In genomic region chr10:73871915-73872710, GRCh38 we compare ENCODE assay signal across 2 cellular contexts.
TF ChIP-seq lines count a peak whose summit lies in the region.

No MANE protein-coding gene starts in this region.

TF ChIP-seq in A549, 52 proteins besides CTCF, POLR2A, EP300 and RAD21:
- no peak for TF ChIP-seq BCL3 (IDR thresholded peaks at IDR 0.05)
- no peak for TF ChIP-seq ZNF302 (CRISPR knock-in tag; IDR thresholded peaks at IDR 0.05)
- TF ChIP-seq BHLHE40 (IDR thresholded peaks at IDR 0.05; ENCODE audit: low read depth, low read length) = no peak
- no peak for TF ChIP-seq TP53 (CRISPR knock-in tag; IDR thresholded peaks at IDR 0.05)
- TF ChIP-seq HOXB13 (CRISPR knock-in tag; IDR thresholded peaks at IDR 0.05; ENCODE audit: low read depth) = no peak
- no peak for TF ChIP-seq SREBF2 (IDR thresholded peaks at IDR 0.05)
- no peak for TF ChIP-seq ZFP36 (IDR thresholded peaks at IDR 0.05; ENCODE audit: borderline replicate concordance, partially characterized antibody)
- no peak for TF ChIP-seq TFCP2L1 (CRISPR knock-in tag; IDR thresholded peaks at IDR 0.05)
- no peak for TF ChIP-seq KDM5A (IDR thresholded peaks at IDR 0.05)
- TF ChIP-seq ELK1 (IDR thresholded peaks at IDR 0.05; ENCODE audit: low read depth, low read length) = no peak
- TF ChIP-seq MAZ (IDR thresholded peaks at IDR 0.05; ENCODE audit: borderline replicate concordance, low read depth, low read length) = no peak

TF ChIP-seq in GM12878, 131 proteins besides CTCF, POLR2A, EP300 and RAD21:
- TF ChIP-seq POU2F2 (IDR thresholded peaks at IDR 0.05; ENCODE audit: borderline replicate concordance, low read depth, low read length) = no peak
- no peak for TF ChIP-seq MYB (IDR thresholded peaks at IDR 0.05; ENCODE audit: borderline replicate concordance, low read depth, low read length)
- no peak for TF ChIP-seq JUNB (IDR thresholded peaks at IDR 0.05)
- no peak for TF ChIP-seq SUZ12 (IDR thresholded peaks at IDR 0.05; ENCODE audit: unreplicated experiment)
- TF ChIP-seq E4F1 (IDR thresholded peaks at IDR 0.05; ENCODE audit: borderline replicate concordance, partially characterized antibody) = no peak
- TF ChIP-seq ETV6 (conservative IDR thresholded peaks at IDR 0.05 in 1 of 2, IDR thresholded peaks at IDR 0.05 in 1 of 2; ENCODE audit: borderline replicate concordance in 1 of 2, low read depth in 1 of 2) = no peak
- TF ChIP-seq CHD1 (IDR thresholded peaks at IDR 0.05; ENCODE audit: low read depth, low read length) = no peak
- TF ChIP-seq GABPA (IDR thresholded peaks at IDR 0.05; ENCODE audit: low read depth) = no peak
- no peak for TF ChIP-seq RELA (IDR thresholded peaks at IDR 0.05; ENCODE audit: borderline replicate concordance, partially characterized antibody)
- no peak for TF ChIP-seq SMC3 (IDR thresholded peaks at IDR 0.05; ENCODE audit: borderline replicate concordance, low read length)
- no peak for TF ChIP-seq CBX3 (IDR thresholded peaks at IDR 0.05; ENCODE audit: borderline replicate concordance, low read depth)
- no peak for TF ChIP-seq RCOR1 (conservative IDR thresholded peaks at IDR 0.05; ENCODE audit: low read depth, low read length)
- no peak for TF ChIP-seq SREBF2 (IDR thresholded peaks at IDR 0.05; ENCODE audit: low read length)
- no peak for TF ChIP-seq SRF (IDR thresholded peaks at IDR 0.05; ENCODE audit: low read depth in 2 of 2, low read length in 2 of 2)
- TF ChIP-seq BCLAF1 (IDR thresholded peaks at IDR 0.05) = no peak
- no peak for TF ChIP-seq MYC (IDR thresholded peaks at IDR 0.05; ENCODE audit: insufficient read depth, insufficient read length, insufficient replicate concordance, low read length, severe bottlenecking)
